16 cellular contexts compared by ENCODE assay signal in the genomic region with DNA sequence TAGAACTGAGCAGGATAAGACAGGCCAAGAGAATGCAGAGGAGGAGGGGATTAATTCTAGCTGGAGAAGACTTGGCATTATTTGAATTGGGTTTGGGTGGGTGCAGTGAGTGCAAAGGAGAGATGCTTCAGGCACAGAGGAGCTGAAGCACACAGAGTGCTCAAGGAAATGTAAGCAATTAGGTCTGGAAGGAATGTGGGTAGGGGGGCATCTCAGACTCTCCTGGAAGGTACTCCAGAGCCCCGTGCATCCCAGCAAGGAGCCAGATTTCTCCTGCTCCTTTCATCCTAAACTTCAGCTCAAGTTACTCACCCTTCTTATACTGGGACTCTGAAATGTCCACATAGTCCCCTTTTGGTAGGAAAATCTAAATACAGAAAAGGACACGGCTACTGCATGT.
DNase-seq lines count a peak whose midpoint lies in the region; ATAC-seq, FAIRE-seq and TF ChIP-seq lines count a peak whose summit lies in the region.
"Had no signal": no experiment of that assay in that cellular context is flagged by ENCODE, and none has a peak within 500 bp of the region (broad histone marks: within the 10 kb centered on the region; RNA-seq: fewer than 3 reads in every experiment).

No MANE protein-coding gene starts in this region.

- SMC1A ChIA-PET in GM12878 (lab: Charles Lee; ENCODE audit: uncharacterized antibody, unreplicated experiment) = interaction anchor here (1.2 to 2.2 kb wide), 6 partner anchors 7 to 147 kb away, joined by 3 to 10 read pairs (median 5); no protein-coding TSS in a partner anchor

- H3K4me3 ChIP-seq in OCI-LY3 (ENCODE audit: low read length) (peak overlapping the region; percentile 36), GM12878 (peak overlapping the region; percentile 19; the same call in 1 of the 2 replicates), neuronal stem cell (ENCODE audit: low read length in 2 of 2) (no peak overlapping the region)

- 3% methylated on average over 2 of the region's 2 CpGs for WGBS in GM12878 (ENCODE audit: insufficient coverage, insufficient replicate concordance, low lambda C conversion rate, missing lambda C conversion rate)
- WGBS in neuronal stem cell (ENCODE audit: extremely low coverage in 2 of 2, insufficient read length in 2 of 2, insufficient replicate concordance in 1 of 2), 2 donors = no CpG with 5 or more reads among the region's 2 CpGs

- no peak overlapping the region for H3K27ac ChIP-seq in OCI-LY3 (ENCODE audit: low read length)
- H3K27ac ChIP-seq in GM12878 (ENCODE audit: control insufficient read depth, insufficient read depth) = peak overlapping the region; percentile 43; the same call in 1 of the 2 replicates
- no peak overlapping the region for H3K27ac ChIP-seq in neuronal stem cell (replicated peaks; ENCODE audit: low read length)

- TF ChIP-seq POLR2A in GM12878 (IDR thresholded peaks at IDR 0.05; ENCODE audit: low read depth, low read length) = no peak

- H4K91ac ChIP-seq in neuronal stem cell (ENCODE audit: low read depth, low read length, poor library complexity) = no peak overlapping the region

- intact Hi-C loops in GM12878 (cut with micrococcal nuclease; ENCODE audit: unreplicated experiment) = no loop called here

- no peak overlapping the region for H3K23ac ChIP-seq in neuronal stem cell (ENCODE audit: low read depth, low read length, poor library complexity)

- H4K8ac ChIP-seq in neuronal stem cell (ENCODE audit: low read depth, low read length) = no peak overlapping the region

- in situ Hi-C loops in GM12878 (cut with MboI) = no loop called here

- no peak overlapping the region for H2BK120ac ChIP-seq in neuronal stem cell (ENCODE audit: low read depth, low read length)

- H3K18ac ChIP-seq in neuronal stem cell (ENCODE audit: low read length) = no peak overlapping the region

- ATAC-seq in GM12878 = peak; percentile 15; the same call in 1 of the 3 replicates
- ATAC-seq in GM19397 (IDR thresholded peaks at IDR 0.05; ENCODE audit: unreplicated experiment) = no peak

- H3K36me3 ChIP-seq in OCI-LY3 (replicated peaks; ENCODE audit: low read depth, low read length) (no peaks in the 10 kb centered on the region), GM12878 (ENCODE audit: control insufficient read depth in 2 of 2, insufficient read depth in 2 of 2, low read length in 1 of 2) (no peaks in the 10 kb centered on the region), neuronal stem cell (replicated peaks in 1 of 2; ENCODE audit: control insufficient read depth in 2 of 2, insufficient read depth in 2 of 2, low read length in 2 of 2) (no peaks in the 10 kb centered on the region)

- peak overlapping the region; percentile 72 for H3K4me2 ChIP-seq in OCI-LY3 (ENCODE audit: low read length)
- H3K4me2 ChIP-seq in GM12878 (ENCODE audit: control insufficient read depth, insufficient read depth) = peak overlapping the region; percentile 28; the same call in 1 of the 2 replicates
- H3K4me2 ChIP-seq in neuronal stem cell (ENCODE audit: insufficient read depth, low read length, poor library complexity, severe bottlenecking) = no peak overlapping the region

- peaks cover 30% of the 10 kb centered on the region for H3K4me1 ChIP-seq in OCI-LY3 (ENCODE audit: low read length)
- H3K4me1 ChIP-seq in GM12878 (ENCODE audit: control insufficient read depth, insufficient read depth, low read length) = peaks cover 27% of the 10 kb centered on the region
- peaks cover 0 to 3% of the 10 kb centered on the region in 2 donors for H3K4me1 ChIP-seq in neuronal stem cell (ENCODE audit: control insufficient read depth in 2 of 2, insufficient read depth in 1 of 2, low read depth in 1 of 2, low read length in 2 of 2)

- no peak for TF ChIP-seq RAD21 in GM12878 (IDR thresholded peaks at IDR 0.05; ENCODE audit: insufficient read depth, low read depth, low read length)

- no peak overlapping the region for H2BK12ac ChIP-seq in neuronal stem cell (ENCODE audit: low read length)

- no peaks in the 10 kb centered on the region for H4K20me1 ChIP-seq in OCI-LY3 (ENCODE audit: insufficient read depth, low read length)
- no peaks in the 10 kb centered on the region for H4K20me1 ChIP-seq in GM12878 (ENCODE audit: control insufficient read depth, insufficient read depth)

- BruUV-seq in GM12878 (replicated peaks; lab: Mats Ljungman, UMichigan) = no TSS peak

- H2AK5ac ChIP-seq in neuronal stem cell (ENCODE audit: low read depth, low read length) = no peak overlapping the region

- no peaks in the 10 kb centered on the region for H3K79me1 ChIP-seq in neuronal stem cell (ENCODE audit: low read depth, low read length)

- H3K9me3 ChIP-seq in OCI-LY3 (ENCODE audit: insufficient read depth, low read length) (no peaks in the 10 kb centered on the region), GM12878 (replicated peaks; ENCODE audit: control insufficient read depth, insufficient read depth, low read length) (no peaks in the 10 kb centered on the region), neuronal stem cell (replicated peaks in 1 of 2; ENCODE audit: control insufficient read depth in 2 of 2, insufficient read depth in 1 of 2, low read depth in 1 of 2, low read length in 2 of 2) (no peaks in the 10 kb centered on the region)

- no peak overlapping the region for H3K9ac ChIP-seq in OCI-LY3 (ENCODE audit: low read length)
- H3K9ac ChIP-seq in GM12878 (ENCODE audit: control insufficient read depth, insufficient read depth, low read length) = no peak overlapping the region
- no peak overlapping the region for H3K9ac ChIP-seq in neuronal stem cell (ENCODE audit: low read depth, low read length, poor library complexity)

- H3K14ac ChIP-seq in neuronal stem cell (ENCODE audit: low read length) = no peak overlapping the region

- no peak overlapping the region for H3K4ac ChIP-seq in neuronal stem cell (ENCODE audit: low read length)

- no peak overlapping the region for H2AFZ ChIP-seq in OCI-LY3 (ENCODE audit: low read depth, low read length)
- no peak overlapping the region for H2AFZ ChIP-seq in GM12878 (ENCODE audit: control insufficient read depth, low read depth, low read length)
- H2AFZ ChIP-seq in neuronal stem cell (ENCODE audit: low read length) = peak overlapping the region; percentile 31

- no peak overlapping the region for H2BK5ac ChIP-seq in neuronal stem cell (ENCODE audit: low read length)

- no peak for TF ChIP-seq EP300 in GM12878 (IDR thresholded peaks at IDR 0.05; ENCODE audit: borderline replicate concordance in 1 of 2, control insufficient read depth in 1 of 2, low read depth in 2 of 2, low read length in 2 of 2)

- CTCF ChIA-PET in GM12878 (lab: Yijun Ruan, JAX) = interaction anchor here (1.3 to 1.9 kb wide), 2 partner anchors 8 to 70 kb away, joined by 3 to 5 read pairs; no protein-coding TSS in a partner anchor

- no peak overlapping the region for H2BK15ac ChIP-seq in neuronal stem cell (ENCODE audit: low read length)

- no peak for FAIRE-seq in GM12878 (lab: Jason Lieb, UNC)
- FAIRE-seq: A204.1 had no signal

- DNase-seq in GM12878 (ENCODE audit: low read depth, low spot score) (no peak), neuronal stem cell (ENCODE audit: low spot score) (no peak), KG1 (lab: John Stamatoyannopoulos, UW) (no peak), NCI-H187 treated with DMSO at 0.1 percent for 48 hours (lab: John Stamatoyannopoulos, UW) (no peak), DMS114 treated with DMSO at 0.1 percent for 48 hours (lab: John Stamatoyannopoulos, UW; ENCODE audit: unreplicated experiment) (no peak)
- DNase-seq: C1 segment of cervical spinal cord; Calu3; CD4-positive, alpha-beta T cell; DMS 273 treated with DMSO at 0.1 percent for 48 hours; DMS79; GDM1; GOT3; H9 had no signal

- H3K27me3 ChIP-seq in OCI-LY3 (ENCODE audit: low read depth, low read length) (peaks cover 39% of the 10 kb centered on the region), GM12878 (replicated peaks in 1 of 2; ENCODE audit: control insufficient read depth in 2 of 2, insufficient read depth in 2 of 2, low read length in 1 of 2) (no peaks in the 10 kb centered on the region), neuronal stem cell (ENCODE audit: control insufficient read depth in 3 of 3, insufficient read depth in 3 of 3, low read depth in 1 of 3, low read length in 3 of 3) (no peaks in the 10 kb centered on the region)

- TF ChIP-seq CTCF in OCI-LY3 (IDR thresholded peaks at IDR 0.05; ENCODE audit: low read depth, low read length) (no peak), GM12878 (IDR thresholded peaks at IDR 0.05 in 2 of 3, conservative IDR thresholded peaks at IDR 0.05 in 1 of 3; ENCODE audit: control insufficient read depth in 2 of 3, extremely low read depth in 1 of 3, insufficient read depth in 1 of 3, low read depth in 3 of 3, low read length in 3 of 3) (no peak)

- no peaks in the 10 kb centered on the region for H3K79me2 ChIP-seq in OCI-LY3 (ENCODE audit: low read length)
- H3K79me2 ChIP-seq in GM12878 (ENCODE audit: control insufficient read depth, insufficient read depth, low read length) = no peaks in the 10 kb centered on the region

- RAD21 ChIA-PET in GM12878 (lab: Charles Lee; ENCODE audit: unreplicated experiment) = interaction anchor here (1.1 to 2.1 kb wide), 5 partner anchors 9 to 91 kb away, joined by 3 to 6 read pairs (median 4); no protein-coding TSS in a partner anchor

- POLR2A ChIA-PET in GM12878 (lab: Charles Lee) = interaction anchor here (0.5 to 1.3 kb wide), 3 partner anchors 11 to 388 kb away, joined by 3 to 4 read pairs (median 3); no protein-coding TSS in a partner anchor

TF ChIP-seq in GM12878, 131 proteins besides CTCF, POLR2A, EP300 and RAD21:
- TF ChIP-seq YY1 (IDR thresholded peaks at IDR 0.05; ENCODE audit: low read depth, low read length) (no peak), TCF7 (IDR thresholded peaks at IDR 0.05; ENCODE audit: borderline replicate concordance) (no peak)
TF ChIP-seq in GM12878: peak in this region for 0.

Comparison
In these comparisons a context has a peak if more than half of its experiments do, and no peak if none do; other contexts are left out.
1. H3K4me3 ChIP-seq: peak in OCI-LY3 (single experiment) and GM12878 (single experiment); none in neuronal stem cell (0 of 2).